1 cellular context compared by ENCODE assay signal in genomic region chr20:38043512-38044300, GRCh38.
TF ChIP-seq lines count a peak whose summit lies in the region.

No MANE protein-coding gene starts in this region.

TF ChIP-seq in SK-N-SH treated with all-trans-retinoic acid at 6 μM for 48 hours, 23 proteins besides CTCF, POLR2A, EP300 and RAD21 (continued from another document):
- TF ChIP-seq TCF4 (CRISPR knock-in tag; IDR thresholded peaks at IDR 0.05; ENCODE audit: borderline replicate concordance): no peak
TF ChIP-seq in SK-N-SH treated with all-trans-retinoic acid at 6 μM for 48 hours: peak in this region for 0.
